ENCODE assay signal across 9 cellular contexts in the genomic region with DNA sequence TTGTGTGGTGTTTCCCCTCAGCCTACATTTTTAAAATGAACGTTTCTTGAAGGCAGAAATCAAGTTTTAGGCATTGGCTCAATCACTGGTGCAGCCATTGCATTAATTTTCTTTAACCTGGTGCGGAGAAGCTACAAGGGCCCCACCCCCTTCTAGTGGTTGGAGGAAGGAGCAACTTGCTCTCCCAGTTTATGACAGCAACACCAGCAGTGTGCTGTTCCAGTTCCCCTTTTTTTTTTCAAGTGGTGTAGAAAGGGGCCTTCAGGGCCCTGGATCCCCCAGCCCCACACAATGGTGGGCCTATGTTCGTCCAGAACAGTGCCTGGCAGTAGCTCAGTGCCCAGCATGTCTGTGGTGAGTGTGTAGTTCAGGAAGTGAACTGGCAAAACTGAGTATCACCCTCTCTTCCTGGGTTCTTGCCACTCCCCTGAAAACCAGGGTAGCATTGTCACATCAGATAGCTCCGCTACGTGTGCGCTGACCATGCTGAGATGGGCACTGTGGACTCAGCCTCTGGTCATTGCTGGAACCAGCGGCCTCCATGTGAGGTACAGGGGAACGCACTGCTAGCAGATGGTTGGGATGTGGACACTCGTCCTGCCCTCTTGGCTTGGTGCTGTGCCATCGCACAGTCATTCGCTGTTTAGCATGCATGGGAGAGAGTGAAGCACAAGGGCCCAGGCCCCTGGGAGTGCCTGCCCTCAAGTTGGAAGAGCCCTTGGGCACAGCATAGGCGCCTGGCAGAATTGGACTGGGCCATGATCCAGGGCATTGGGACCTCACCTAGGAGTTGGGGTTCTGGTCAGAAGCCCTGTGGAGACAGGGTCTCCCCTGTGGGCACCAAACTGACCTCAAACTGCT. TPM values are rescaled to one million over a fixed set of nuclear protein-coding genes. Genes with fewer than 3 reads are reported as not detected.
A peak's percentile ranks its signal among the peaks of the same experiment; 100 is the strongest.
DNase-seq lines count a peak whose midpoint lies in the region; ATAC-seq, FAIRE-seq and TF ChIP-seq lines count a peak whose summit lies in the region.
"Had no signal": no experiment of that assay in that cellular context is flagged by ENCODE, and none has a peak within 500 bp of the region (broad histone marks: within the 10 kb centered on the region; RNA-seq: fewer than 3 reads in every experiment).

No MANE protein-coding gene starts in this region.

- peaks cover 12% of the 10 kb centered on the region for H3K36me3 ChIP-seq in CD4-positive, alpha-beta memory T cell (ENCODE audit: insufficient read depth, low read length)
- peaks cover 27% of the 10 kb centered on the region; the same call in 1 of the 2 replicates for H3K36me3 ChIP-seq in Loucy (ENCODE audit: insufficient read depth, low read length)
- peaks cover 94% of the 10 kb centered on the region for H3K36me3 ChIP-seq in K562 (ENCODE audit: control insufficient read depth, insufficient read depth, low read length)
- no peaks in the 10 kb centered on the region for H3K36me3 ChIP-seq in neural progenitor cell

- H3K79me2 ChIP-seq in Loucy (ENCODE audit: insufficient read depth, low read length) (peaks cover 100% of the 10 kb centered on the region), K562 (ENCODE audit: control insufficient read depth, insufficient read depth, low read length) (peaks cover 100% of the 10 kb centered on the region), neural progenitor cell (ENCODE audit: low read depth) (peaks cover 100% of the 10 kb centered on the region)

- TF ChIP-seq EP300 in K562 (IDR thresholded peaks at IDR 0.05; ENCODE audit: low read length), result no peak

- FAIRE-seq in K562 (lab: Jason Lieb, UNC), result no peak
- no peak for FAIRE-seq in D721Med (lab: Jason Lieb, UNC)

- no peak for TF ChIP-seq RAD21 in K562 (CRISPR knock-in tag; conservative IDR thresholded peaks at IDR 0.05 in 1 of 2, IDR thresholded peaks at IDR 0.05 in 1 of 2)

- no peaks in the 10 kb centered on the region for H3K27me3 Mint-ChIP-seq in CD4-positive, alpha-beta memory T cell
- H3K27me3 Mint-ChIP-seq in neural progenitor cell (ENCODE audit: insufficient read depth, low read depth), result peaks cover 7% of the 10 kb centered on the region

- peak overlapping the region; percentile 88 for H3K4me2 ChIP-seq in Loucy (ENCODE audit: low read depth, low read length, poor library complexity, severe bottlenecking)
- H3K4me2 ChIP-seq in K562 (ENCODE audit: insufficient read depth, low read length), result 0 out of 2 replicates have a peak overlapping the region, but pooled peaks have one; percentile 5
- no peak overlapping the region for H3K4me2 ChIP-seq in neural progenitor cell

- BruUV-seq in K562 (replicated peaks; lab: Mats Ljungman, UMichigan), result no TSS peak

- H3K9me2 ChIP-seq in Loucy (replicated peaks; ENCODE audit: low read depth, low read length), result no peaks in the 10 kb centered on the region

- ATAC-seq in K562, result no peak
- no peak for ATAC-seq in HG03097 (IDR thresholded peaks at IDR 0.05; ENCODE audit: low FRiP score, unreplicated experiment)

- in situ Hi-C loops in K562 (cut with MboI), result no loop called here
- in situ Hi-C loops in ACHN (cut with HindIII; ENCODE audit: low pct_ligation_motif_present, low pct_unique_long_range_greater_than_20kb, low sequenced_read_pairs), result no loop called here

- peaks cover 0 to 7% (median 5%) of the 10 kb centered on the region in 8 donors for H3K9me3 Mint-ChIP-seq in CD4-positive, alpha-beta memory T cell
- H3K9me3 Mint-ChIP-seq in neural progenitor cell, result peaks cover 31% of the 10 kb centered on the region

- H3K27ac Mint-ChIP-seq in CD4-positive, alpha-beta memory T cell, result peak overlapping the region; percentile 86 to 99 (median 95)
- H3K27ac Mint-ChIP-seq in neural progenitor cell, result no peak overlapping the region

- H4K20me1 ChIP-seq in Loucy (ENCODE audit: insufficient read depth, low read length, poor library complexity, severe bottlenecking) (peaks cover 89% of the 10 kb centered on the region), K562 (replicated peaks; ENCODE audit: control insufficient read depth, insufficient read depth, low read length) (peaks cover 94% of the 10 kb centered on the region), neural progenitor cell (ENCODE audit: low read depth) (peaks cover 79% of the 10 kb centered on the region)

- intact Hi-C loops in CD4-positive, alpha-beta memory T cell (cut with micrococcal nuclease), result loop anchor here (10.0 kb wide), 2 partner anchors 325 to 1535 kb away; partner anchors contain the start of genes TAF5L and URB2
- intact Hi-C loops in K562 (cut with micrococcal nuclease), result no loop called here

- H3K4me1 Mint-ChIP-seq in CD4-positive, alpha-beta memory T cell, result peaks cover 67 to 96% (median 81%) of the 10 kb centered on the region in 4 donors
- peaks cover 37% of the 10 kb centered on the region for H3K4me1 Mint-ChIP-seq in neural progenitor cell

- H3K4me3 Mint-ChIP-seq in CD4-positive, alpha-beta memory T cell, result peak overlapping the region in 7 of 8 donors; percentile 72 to 90 (median 83)
- H3K4me3 Mint-ChIP-seq in neural progenitor cell, result peak overlapping the region; percentile 52

- DNase-seq in CD4-positive, alpha-beta memory T cell, result no peak
- DNase-seq in K562 (ENCODE audit: extremely low read depth in 1 of 4, low spot score in 3 of 4) (no peak), neural progenitor cell (ENCODE audit: low spot score) (no peak), D721Med (ENCODE audit: insufficient read length, low spot score) (no peak), DMS 273 (lab: John Stamatoyannopoulos, UW; ENCODE audit: unreplicated experiment) (no peak), ACHN (no peak)
- DNase-seq: NCI-H1417 had no signal

- H3F3A ChIP-seq in Loucy (ENCODE audit: low read depth) (no peaks in the 10 kb centered on the region), neural progenitor cell (ENCODE audit: low read depth) (no peaks in the 10 kb centered on the region)

- no peak for TF ChIP-seq POLR2A in K562 (conservative IDR thresholded peaks at IDR 0.05)

- H3K4me3 ChIP-seq in CD4-positive, alpha-beta memory T cell (ENCODE audit: low read length in 2 of 2), result no peak overlapping the region
- peak overlapping the region; percentile 11 for H3K4me3 ChIP-seq in Loucy (ENCODE audit: low read length, poor library complexity, severe bottlenecking)
- no peak overlapping the region for H3K4me3 ChIP-seq in K562
- no peak overlapping the region for H3K4me3 ChIP-seq in neural progenitor cell

- POLR2A ChIA-PET in CD4-positive, alpha-beta memory T cell (lab: Charles Lee; ENCODE audit: partially characterized antibody), result interaction anchor here (1.1 to 12.8 kb wide), 4 partner anchors 3 to 77 kb away, joined by 4 to 146 read pairs (median 76); partner anchors contain the start of gene ARF1
- POLR2A ChIA-PET in K562 (lab: Yijun Ruan, JAX), result interaction anchor here (0.7 to 7.1 kb wide), 2 partner anchors 10 to 56 kb away, joined by 4 to 92 read pairs; no protein-coding TSS in a partner anchor

- peaks cover 46% of the 10 kb centered on the region for H3K9me1 ChIP-seq in K562 (ENCODE audit: control insufficient read depth, insufficient read depth, low read length)

- WGBS in K562 (ENCODE audit: insufficient coverage, low coverage, missing lambda C conversion rate), result 91% methylated on average over 12 of the region's 12 CpGs

- H3K27me3 ChIP-seq in CD4-positive, alpha-beta memory T cell (ENCODE audit: insufficient read depth, low read length), result no peaks in the 10 kb centered on the region
- no peaks in the 10 kb centered on the region for H3K27me3 ChIP-seq in Loucy (ENCODE audit: insufficient read depth, low read length, poor library complexity, severe bottlenecking)
- no peaks in the 10 kb centered on the region for H3K27me3 ChIP-seq in K562 (ENCODE audit: control insufficient read depth in 2 of 2, insufficient read depth in 2 of 2, low read length in 2 of 2)
- H3K27me3 ChIP-seq in neural progenitor cell, result no peaks in the 10 kb centered on the region

- CTCF ChIA-PET in CD4-positive, alpha-beta memory T cell (lab: Charles Lee; ENCODE audit: partially characterized antibody), result interaction anchor here (0.7 kb wide), 1 partner anchor 260 kb away, joined by 3 read pairs; no protein-coding TSS in a partner anchor
- CTCF ChIA-PET in K562 (lab: Yijun Ruan, JAX; ENCODE audit: low intra/inter-chr PET ratio), result no interaction called here

- TF ChIP-seq CTCF in Loucy (conservative IDR thresholded peaks at IDR 0.05; ENCODE audit: low read length), result no peak
- no peak for TF ChIP-seq CTCF in K562 (IDR thresholded peaks at IDR 0.05 in 2 of 3, conservative IDR thresholded peaks at IDR 0.05 in 1 of 3; ENCODE audit: insufficient read depth in 2 of 3, low read depth in 1 of 3, low read length in 3 of 3)
- TF ChIP-seq CTCF in neural progenitor cell (IDR thresholded peaks at IDR 0.05), result no peak
- no peak for TF ChIP-seq CTCF in D721Med (IDR thresholded peaks at IDR 0.05; ENCODE audit: insufficient read depth, missing control alignments)

- H2AFZ ChIP-seq in Loucy (ENCODE audit: low read length), result no peak overlapping the region
- H2AFZ ChIP-seq in K562 (ENCODE audit: low read depth, low read length), result no peak overlapping the region
- no peak overlapping the region for H2AFZ ChIP-seq in neural progenitor cell (replicated peaks)

- H3K4me1 ChIP-seq in CD4-positive, alpha-beta memory T cell (ENCODE audit: insufficient read depth, low read length), result peaks cover 82% of the 10 kb centered on the region
- peaks cover 57% of the 10 kb centered on the region for H3K4me1 ChIP-seq in Loucy (ENCODE audit: insufficient read depth, low read length, poor library complexity, severe bottlenecking)
- H3K4me1 ChIP-seq in K562 (replicated peaks in 1 of 2; ENCODE audit: control insufficient read depth in 2 of 2, insufficient read depth in 2 of 2, low read length in 2 of 2), result peaks cover 38 to 42% of the 10 kb centered on the region in 2 experiments; a peak in 4 of 5 replicates
- peaks cover 7% of the 10 kb centered on the region for H3K4me1 ChIP-seq in neural progenitor cell

- H3K9ac ChIP-seq in Loucy (ENCODE audit: low read depth, low read length, poor library complexity, severe bottlenecking) (no peak overlapping the region), K562 (ENCODE audit: insufficient read depth in 1 of 2, low read depth in 2 of 2, low read length in 2 of 2) (peak overlapping the region in 1 of 2 experiments; percentile 40; a peak in 2 of 4 replicates), neural progenitor cell (no peak overlapping the region)

- H3K27ac ChIP-seq in CD4-positive, alpha-beta memory T cell (ENCODE audit: low read depth, low read length), result peak overlapping the region; percentile 45
- no peak overlapping the region for H3K27ac ChIP-seq in K562 (ENCODE audit: extremely low read depth, low read depth, low read length)
- no peak overlapping the region for H3K27ac ChIP-seq in neural progenitor cell

- peaks cover 0 to 8% of the 10 kb centered on the region in 2 donors for H3K9me3 ChIP-seq in CD4-positive, alpha-beta memory T cell (ENCODE audit: control insufficient read depth in 1 of 2, low read length in 2 of 2)
- H3K9me3 ChIP-seq in Loucy (ENCODE audit: insufficient read depth, low read depth, low read length) (peaks cover 10% of the 10 kb centered on the region; the same call in 1 of the 2 replicates), K562 (replicated peaks; ENCODE audit: control insufficient read depth, insufficient read depth, low read depth, low read length) (peaks cover 17% of the 10 kb centered on the region), neural progenitor cell (ENCODE audit: low read depth) (no peaks in the 10 kb centered on the region)

- peaks cover 28 to 58% of the 10 kb centered on the region in 2 donors for H3K36me3 Mint-ChIP-seq in CD4-positive, alpha-beta memory T cell
- H3K36me3 Mint-ChIP-seq in neural progenitor cell, result peaks cover 60% of the 10 kb centered on the region

RNA-seq across cellular contexts. Expression of gene ARF1, which starts 7.2 kb away (rescaled TPM):
- total RNA-seq in CD4-positive, alpha-beta memory T cell, result 100 to 1,000 TPM; 265 to 270 TPM
- 100 to 1,000 TPM; 493 to 600 TPM for polyA plus RNA-seq in CD4-positive, alpha-beta memory T cell
- 99.7 and 210 TPM in 2 replicates for total RNA-seq in K562 (2011; cell fraction: chromatin; rRNA removed; ENCODE audit: low replicate concordance)
- total RNA-seq in K562 (2011; cell fraction: nucleolus; rRNA removed), result 245 and 251 TPM in 2 replicates
- total RNA-seq in K562 (2011; cell fraction: nucleoplasm; rRNA removed), result 187 and 199 TPM in 2 replicates
- 325 and 442 TPM in 2 replicates for total RNA-seq in K562 (2014; rRNA removed)
- total RNA-seq in K562 (2014; rRNA removed; fragmentation: Illumina TruSeq; extraction: Trizol), result 120 and 140 TPM in 2 replicates
- total RNA-seq in K562 (2015; rRNA removed; fragmentation: Illumina TruSeq; extraction: Trizol), result 192 and 198 TPM in 2 replicates
- total RNA-seq in K562 (2021), result 472 and 483 TPM in 2 replicates
- polyA plus RNA-seq in K562 (2011; rRNA removed), result 351 and 621 TPM in 2 replicates
- polyA plus RNA-seq in K562 (2011; cell fraction: cytosol; rRNA removed), result 776 and 1,036 TPM in 2 replicates
- polyA plus RNA-seq in K562 (2011; cell fraction: nucleus; rRNA removed), result 257 and 274 TPM in 2 replicates
- polyA plus RNA-seq in K562 (2012), result 485 and 750 TPM in 2 replicates
- 593 and 811 TPM in 2 replicates for polyA plus RNA-seq in K562 (2014; fragmentation: Illumina TruSeq; extraction: Trizol)
- 100 to 1,000 TPM in 1 of 2 experiments, 10 to 100 TPM in 1; 69.8 to 232 TPM for polyA plus RNA-seq in K562 (2014; fragmentation: Nextera tagmentation; extraction: Ambion mirVana)
- polyA plus RNA-seq in K562 (2014; rRNA removed), result 435 and 476 TPM in 2 replicates
- polyA minus RNA-seq in K562 (2011; rRNA and poly(A)+ RNA removed), result 408 and 480 TPM in 2 replicates
- 429 and 660 TPM in 2 replicates for polyA minus RNA-seq in K562 (2011; cell fraction: cytosol; rRNA and poly(A)+ RNA removed)
- 68.0 and 128 TPM in 2 replicates for polyA minus RNA-seq in K562 (2011; cell fraction: nucleus; rRNA and poly(A)+ RNA removed)
- total RNA-seq in neural progenitor cell (ENCODE audit: low replicate concordance), result 95.1 and 147 TPM in 2 replicates

RNA-seq across cellular contexts. Expression of gene C1orf35, which starts 13.4 kb away (rescaled TPM):
- 10 to 100 TPM; 28.5 to 30.7 TPM for total RNA-seq in CD4-positive, alpha-beta memory T cell
- polyA plus RNA-seq in CD4-positive, alpha-beta memory T cell, result 10 to 100 TPM; 16.4 to 20.0 TPM
- total RNA-seq in K562 (2011; cell fraction: chromatin; rRNA removed; ENCODE audit: low replicate concordance), result 16.4 and 31.0 TPM in 2 replicates
- total RNA-seq in K562 (2011; cell fraction: nucleolus; rRNA removed), result 27.0 and 28.6 TPM in 2 replicates
- 20.4 and 20.5 TPM in 2 replicates for total RNA-seq in K562 (2011; cell fraction: nucleoplasm; rRNA removed)
- total RNA-seq in K562 (2014; rRNA removed) (42.2 and 50.8 TPM in 2 replicates), K562 (2014; rRNA removed; fragmentation: Illumina TruSeq; extraction: Trizol) (4.9 and 8.3 TPM in 2 replicates), K562 (2015; rRNA removed; fragmentation: Illumina TruSeq; extraction: Trizol) (18.9 and 23.2 TPM in 2 replicates), K562 (2021) (38.2 and 41.8 TPM in 2 replicates), neural progenitor cell (ENCODE audit: low replicate concordance) (11.8 and 19.7 TPM in 2 replicates)
- polyA plus RNA-seq in K562 (2011; rRNA removed) (10.8 and 15.6 TPM in 2 replicates), K562 (2014; fragmentation: Illumina TruSeq; extraction: Trizol) (12.5 and 20.9 TPM in 2 replicates), K562 (2014; fragmentation: Nextera tagmentation; extraction: Ambion mirVana) (1 to 10 TPM; 3.2 to 3.8 TPM), K562 (2014; rRNA removed) (34.3 and 48.7 TPM in 2 replicates)
- polyA plus RNA-seq in K562 (2011; cell fraction: cytosol; rRNA removed), result 12.7 and 22.3 TPM in 2 replicates
- polyA plus RNA-seq in K562 (2011; cell fraction: nucleus; rRNA removed), result 44.7 and 65.7 TPM in 2 replicates
- 28.9 and 30.6 TPM in 2 replicates for polyA plus RNA-seq in K562 (2012)
- polyA minus RNA-seq in K562 (2011; rRNA and poly(A)+ RNA removed), result 1.9 and 2.0 TPM in 2 replicates
- polyA minus RNA-seq in K562 (2011; cell fraction: cytosol; rRNA and poly(A)+ RNA removed), result 2.3 and 5.9 TPM in 2 replicates
- 6.9 and 8.2 TPM in 2 replicates for polyA minus RNA-seq in K562 (2011; cell fraction: nucleus; rRNA and poly(A)+ RNA removed)

RNA-seq across cellular contexts. Expression of gene MRPL55, which starts 19.3 kb away (rescaled TPM):
- total RNA-seq in CD4-positive, alpha-beta memory T cell, result 10 to 100 TPM; 57.8 to 64.5 TPM
- polyA plus RNA-seq in CD4-positive, alpha-beta memory T cell, result 100 to 1,000 TPM; 108 to 157 TPM
- total RNA-seq in K562 (2011; cell fraction: chromatin; rRNA removed; ENCODE audit: low replicate concordance), result 49.1 and 124 TPM in 2 replicates
- total RNA-seq in K562 (2011; cell fraction: nucleolus; rRNA removed), result 125 and 127 TPM in 2 replicates
- 91.0 and 99.2 TPM in 2 replicates for total RNA-seq in K562 (2011; cell fraction: nucleoplasm; rRNA removed)
- total RNA-seq in K562 (2014; rRNA removed), result 228 and 230 TPM in 2 replicates
- 26.7 and 47.2 TPM in 2 replicates for total RNA-seq in K562 (2014; rRNA removed; fragmentation: Illumina TruSeq; extraction: Trizol)
- 83.8 and 90.1 TPM in 2 replicates for total RNA-seq in K562 (2015; rRNA removed; fragmentation: Illumina TruSeq; extraction: Trizol)
- total RNA-seq in K562 (2021), result 112 and 120 TPM in 2 replicates
- polyA plus RNA-seq in K562 (2011; rRNA removed), result 65.9 and 115 TPM in 2 replicates
- polyA plus RNA-seq in K562 (2011; cell fraction: cytosol; rRNA removed), result 142 and 334 TPM in 2 replicates
- polyA plus RNA-seq in K562 (2011; cell fraction: nucleus; rRNA removed), result 277 and 406 TPM in 2 replicates
- 90.3 and 111 TPM in 2 replicates for polyA plus RNA-seq in K562 (2012)
- 81.0 and 93.0 TPM in 2 replicates for polyA plus RNA-seq in K562 (2014; fragmentation: Illumina TruSeq; extraction: Trizol)
- polyA plus RNA-seq in K562 (2014; fragmentation: Nextera tagmentation; extraction: Ambion mirVana), result 10 to 100 TPM; 34.9 to 77.0 TPM
- polyA plus RNA-seq in K562 (2014; rRNA removed), result 154 and 166 TPM in 2 replicates
- 25.6 and 46.0 TPM in 2 replicates for polyA minus RNA-seq in K562 (2011; rRNA and poly(A)+ RNA removed)
- 61.9 and 66.6 TPM in 2 replicates for polyA minus RNA-seq in K562 (2011; cell fraction: cytosol; rRNA and poly(A)+ RNA removed)
- polyA minus RNA-seq in K562 (2011; cell fraction: nucleus; rRNA and poly(A)+ RNA removed), result 48.2 and 76.1 TPM in 2 replicates
- 42.4 and 68.3 TPM in 2 replicates for total RNA-seq in neural progenitor cell (ENCODE audit: low replicate concordance)

RNA-seq across cellular contexts. Expression of gene GUK1, which starts 50.3 kb away (rescaled TPM):
- 100 to 1,000 TPM; 179 to 185 TPM for total RNA-seq in CD4-positive, alpha-beta memory T cell
- 100 to 1,000 TPM; 382 to 488 TPM for polyA plus RNA-seq in CD4-positive, alpha-beta memory T cell
- 206 and 587 TPM in 2 replicates for total RNA-seq in K562 (2011; cell fraction: chromatin; rRNA removed; ENCODE audit: low replicate concordance)
- total RNA-seq in K562 (2011; cell fraction: nucleolus; rRNA removed), result 479 and 565 TPM in 2 replicates
- total RNA-seq in K562 (2011; cell fraction: nucleoplasm; rRNA removed), result 351 and 369 TPM in 2 replicates
- total RNA-seq in K562 (2014; rRNA removed), result 331 and 360 TPM in 2 replicates
- 31.6 and 42.7 TPM in 2 replicates for total RNA-seq in K562 (2014; rRNA removed; fragmentation: Illumina TruSeq; extraction: Trizol)
- 129 and 132 TPM in 2 replicates for total RNA-seq in K562 (2015; rRNA removed; fragmentation: Illumina TruSeq; extraction: Trizol)
- 228 and 233 TPM in 2 replicates for total RNA-seq in K562 (2021)
- polyA plus RNA-seq in K562 (2011; rRNA removed), result 192 and 244 TPM in 2 replicates
- 357 and 647 TPM in 2 replicates for polyA plus RNA-seq in K562 (2011; cell fraction: cytosol; rRNA removed)
- polyA plus RNA-seq in K562 (2011; cell fraction: nucleus; rRNA removed), result 690 and 902 TPM in 2 replicates
- 198 and 243 TPM in 2 replicates for polyA plus RNA-seq in K562 (2012)
- 44.3 and 143 TPM in 2 replicates for polyA plus RNA-seq in K562 (2014; fragmentation: Illumina TruSeq; extraction: Trizol)
- polyA plus RNA-seq in K562 (2014; fragmentation: Nextera tagmentation; extraction: Ambion mirVana), result 10 to 100 TPM in 1 of 2 experiments, 1 to 10 TPM in 1; 7.0 to 18.1 TPM
- 285 and 338 TPM in 2 replicates for polyA plus RNA-seq in K562 (2014; rRNA removed)
- polyA minus RNA-seq in K562 (2011; rRNA and poly(A)+ RNA removed), result 38.4 and 72.5 TPM in 2 replicates
- polyA minus RNA-seq in K562 (2011; cell fraction: cytosol; rRNA and poly(A)+ RNA removed), result 79.7 and 95.8 TPM in 2 replicates
- 159 and 171 TPM in 2 replicates for polyA minus RNA-seq in K562 (2011; cell fraction: nucleus; rRNA and poly(A)+ RNA removed)
- 87.7 and 119 TPM in 2 replicates for total RNA-seq in neural progenitor cell (ENCODE audit: low replicate concordance)

RNA-seq across cellular contexts. Expression of gene GJC2, which starts 60.0 kb away (rescaled TPM):
- under 1 TPM; 0.61 to 0.80 TPM for total RNA-seq in CD4-positive, alpha-beta memory T cell
- not detected for polyA plus RNA-seq in CD4-positive, alpha-beta memory T cell
- 0.53 and 1.4 TPM in 2 replicates for total RNA-seq in K562 (2011; cell fraction: chromatin; rRNA removed; ENCODE audit: low replicate concordance)
- 1.2 and 2.2 TPM in 2 replicates for total RNA-seq in K562 (2011; cell fraction: nucleolus; rRNA removed)
- 0.59 and 0.69 TPM in 2 replicates for total RNA-seq in K562 (2011; cell fraction: nucleoplasm; rRNA removed)
- total RNA-seq in K562 (2014; rRNA removed), result 0.32 and 0.86 TPM in 2 replicates
- total RNA-seq in K562 (2014; rRNA removed; fragmentation: Illumina TruSeq; extraction: Trizol), result 0.11 and 0.16 TPM in 2 replicates
- 0.11 and 0.22 TPM in 2 replicates for total RNA-seq in K562 (2015; rRNA removed; fragmentation: Illumina TruSeq; extraction: Trizol)
- 0.62 and 0.69 TPM in 2 replicates for total RNA-seq in K562 (2021)
- 0.08 and 0.20 TPM in 2 replicates for polyA plus RNA-seq in K562 (2011; rRNA removed)
- 0.10 and 0.61 TPM in 2 replicates for polyA plus RNA-seq in K562 (2011; cell fraction: cytosol; rRNA removed)
- 0.29 and 1.1 TPM in 2 replicates for polyA plus RNA-seq in K562 (2011; cell fraction: nucleus; rRNA removed)
- polyA plus RNA-seq in K562 (2012), result 0.39 and 0.47 TPM in 2 replicates
- polyA plus RNA-seq in K562 (2014; fragmentation: Illumina TruSeq; extraction: Trizol), result 0.06 and 0.12 TPM in 2 replicates
- not detected for polyA plus RNA-seq in K562 (2014; fragmentation: Nextera tagmentation; extraction: Ambion mirVana)
- 0.03 and 0.36 TPM in 2 replicates for polyA plus RNA-seq in K562 (2014; rRNA removed)
- polyA minus RNA-seq in K562 (2011; rRNA and poly(A)+ RNA removed), result 0.09 and 0.18 TPM in 2 replicates
- polyA minus RNA-seq in K562 (2011; cell fraction: cytosol; rRNA and poly(A)+ RNA removed), result 0.57 TPM in 1 of 2 replicates, not detected in the other
- polyA minus RNA-seq in K562 (2011; cell fraction: nucleus; rRNA and poly(A)+ RNA removed), result 0.40 and 0.44 TPM in 2 replicates
- total RNA-seq in neural progenitor cell (ENCODE audit: low replicate concordance), result 0.25 TPM in 1 of 2 replicates, not detected in the other
